Comparison of ENCODE assay signal across 16 cellular contexts in genomic region chr14:91843437-91843836, GRCh38. TPM values are rescaled to one million over a fixed set of nuclear protein-coding genes. Genes with fewer than 3 reads are reported as not detected.
A peak's percentile ranks its signal among the peaks of the same experiment; 100 is the strongest.
DNase-seq lines count a peak whose midpoint lies in the region; ATAC-seq and TF ChIP-seq lines count a peak whose summit lies in the region.
"Had no signal": no experiment of that assay in that cellular context is flagged by ENCODE, and none has a peak within 500 bp of the region (broad histone marks: within the 10 kb centered on the region; RNA-seq: fewer than 3 reads in every experiment).

No MANE protein-coding gene starts in this region.

- H3K27me3 ChIP-seq in BLaER1 treated with 17β-estradiol and CSF1 and Interleukin-3, amounts not matched to agents 10 nM and 100 nM: no peaks in the 10 kb centered on the region
- H3K27me3 ChIP-seq in tibial nerve: no peaks in the 10 kb centered on the region
- H3K27me3 ChIP-seq in upper lobe of right lung: no peaks in the 10 kb centered on the region

- TF ChIP-seq CTCF in fibroblast of mammary gland (conservative IDR thresholded peaks at IDR 0.05; ENCODE audit: control insufficient read depth, insufficient read depth, low read depth, low read length) (no peak), tibial nerve (IDR thresholded peaks at IDR 0.05) (no peak), upper lobe of right lung (IDR thresholded peaks at IDR 0.05) (no peak)

- peak; percentile 45 for ATAC-seq in GM18868 (IDR thresholded peaks at IDR 0.05; ENCODE audit: unreplicated experiment)
- ATAC-seq in stimulated activated effector memory CD8-positive, alpha-beta T cell treated with anti-CD3 and anti-CD28 coated beads, Interleukin-12 subunit alpha, Interleukin-12 subunit beta, amount 100 ng/mL, for 72 hours: no peak
- ATAC-seq in upper lobe of right lung: no peak
- no peak for ATAC-seq in HG03571 (IDR thresholded peaks at IDR 0.05; ENCODE audit: unreplicated experiment)
- ATAC-seq: HCT116 had no signal

- TF ChIP-seq POLR2A in tibial nerve (IDR thresholded peaks at IDR 0.05): no peak

- 68 to 73% methylated on average over 4 of the region's 4 CpGs for whole genome bisulfite sequencing in tibial nerve, 2 donors

- peaks cover 52% of the 10 kb centered on the region for H3K4me1 Mint-ChIP-seq in stimulated activated effector memory CD8-positive, alpha-beta T cell treated with anti-CD3 and anti-CD28 coated beads, Interleukin-12 subunit alpha, Interleukin-12 subunit beta, amount 100 ng/mL, for 72 hours

- intact Hi-C loops in upper lobe of right lung (cut with DNase I): no loop called here

- no peaks in the 10 kb centered on the region for H3K36me3 Mint-ChIP-seq in stimulated activated effector memory CD8-positive, alpha-beta T cell treated with anti-CD3 and anti-CD28 coated beads, Interleukin-12 subunit alpha, Interleukin-12 subunit beta, amount 100 ng/mL, for 72 hours

- peaks cover 0 to 31% (median 9%) of the 10 kb centered on the region in 10 experiments; a peak in 13 of 20 replicates for H3K4me1 ChIP-seq in BLaER1 treated with 17β-estradiol and CSF1 and Interleukin-3, amounts not matched to agents 10 nM and 100 nM
- no peaks in the 10 kb centered on the region for H3K4me1 ChIP-seq in tibial nerve
- no peaks in the 10 kb centered on the region for H3K4me1 ChIP-seq in upper lobe of right lung

- TF ChIP-seq EP300 in tibial nerve (IDR thresholded peaks at IDR 0.05): no peak

- DNase-seq in fibroblast of mammary gland (ENCODE audit: low read depth): peak; percentile 34
- DNase-seq in stimulated activated effector memory CD8-positive, alpha-beta T cell treated with anti-CD3 and anti-CD28 coated beads, Interleukin-12 subunit alpha, Interleukin-12 subunit beta, amount 100 ng/mL, for 72 hours (ENCODE audit: low spot score in 2 of 2): no peak
- DNase-seq in tibial nerve (ENCODE audit: low spot score in 2 of 2): no peak
- DNase-seq in upper lobe of right lung: no peak
- no peak for DNase-seq in activated gamma-delta T cell (lab: John Stamatoyannopoulos, UW)
- DNase-seq: ACHN; CD4-positive, alpha-beta memory T cell; DMS79; GM23248 had no signal

- H3K9me3 ChIP-seq in BLaER1 treated with 17β-estradiol and CSF1 and Interleukin-3, amounts not matched to agents 10 nM and 100 nM (replicated peaks in 1 of 11): 0 out of 22 replicates have a peak, but pooled peaks cover 0 to 5% (median 0%) of the 10 kb centered on the region in 11 experiments
- H3K9me3 ChIP-seq in tibial nerve (no peaks in the 10 kb centered on the region), upper lobe of right lung (no peaks in the 10 kb centered on the region)

- H3K4me3 Mint-ChIP-seq in stimulated activated effector memory CD8-positive, alpha-beta T cell treated with anti-CD3 and anti-CD28 coated beads, Interleukin-12 subunit alpha, Interleukin-12 subunit beta, amount 100 ng/mL, for 72 hours: no peak overlapping the region

- H4K20me1 ChIP-seq in BLaER1 treated with 17β-estradiol and CSF1 and Interleukin-3, amounts not matched to agents 10 nM and 100 nM: no peaks in the 10 kb centered on the region

- H3K9ac ChIP-seq in BLaER1 treated with 17β-estradiol and CSF1 and Interleukin-3, amounts not matched to agents 10 nM and 100 nM: no peak overlapping the region
- H3K9ac ChIP-seq: GM23248 had no signal

- H3K4me3 ChIP-seq in BLaER1 treated with 17β-estradiol and CSF1 and Interleukin-3, amounts not matched to agents 10 nM and 100 nM: no peak overlapping the region
- H3K4me3 ChIP-seq in fibroblast of mammary gland (ENCODE audit: control insufficient read depth, low read depth, low read length) (no peak overlapping the region), tibial nerve (no peak overlapping the region), upper lobe of right lung (no peak overlapping the region)
- H3K4me3 ChIP-seq: GM23248 had no signal

- H3K27ac ChIP-seq in BLaER1 treated with 17β-estradiol and CSF1 and Interleukin-3, amounts not matched to agents 10 nM and 100 nM: no peak overlapping the region
- H3K27ac ChIP-seq in tibial nerve (no peak overlapping the region), upper lobe of right lung (no peak overlapping the region)
- H3K27ac ChIP-seq: C4-2B, GM23248 had no signal

- peak overlapping the region in 8 of 11 experiments; percentile 0 to 37 (median 18); a peak in 7 of 22 replicates for H3K4me2 ChIP-seq in BLaER1 treated with 17β-estradiol and CSF1 and Interleukin-3, amounts not matched to agents 10 nM and 100 nM

- H3K9me3 Mint-ChIP-seq in stimulated activated effector memory CD8-positive, alpha-beta T cell treated with anti-CD3 and anti-CD28 coated beads, Interleukin-12 subunit alpha, Interleukin-12 subunit beta, amount 100 ng/mL, for 72 hours: no peaks in the 10 kb centered on the region
- H3K9me3 Mint-ChIP-seq: CD4-positive, alpha-beta memory T cell had no signal

- peak overlapping the region; percentile 63 for H3K27ac Mint-ChIP-seq in stimulated activated effector memory CD8-positive, alpha-beta T cell treated with anti-CD3 and anti-CD28 coated beads, Interleukin-12 subunit alpha, Interleukin-12 subunit beta, amount 100 ng/mL, for 72 hours

- no peaks in the 10 kb centered on the region for H3K36me3 ChIP-seq in BLaER1 treated with 17β-estradiol and CSF1 and Interleukin-3, amounts not matched to agents 10 nM and 100 nM
- no peaks in the 10 kb centered on the region for H3K36me3 ChIP-seq in tibial nerve
- no peaks in the 10 kb centered on the region for H3K36me3 ChIP-seq in upper lobe of right lung

RNA-seq across cellular contexts. Expression of gene TC2N, which starts 23.9 kb away (rescaled TPM):
- 10 to 100 TPM; 23.4 to 35.2 (median 25.7) TPM for total RNA-seq in tibial nerve
- total RNA-seq in upper lobe of right lung: 56.7 TPM
- total RNA-seq: A172, G401 had no signal
